ENCODE assay signal across 13 cellular contexts in genomic region chr6:56475736-56476457, GRCh38.
DNase-seq lines count a peak whose midpoint lies in the region; ATAC-seq and TF ChIP-seq lines count a peak whose summit lies in the region.
"Had no signal": no experiment of that assay in that cellular context is flagged by ENCODE, and none has a peak within 500 bp of the region (broad histone marks: within the 10 kb centered on the region; RNA-seq: fewer than 3 reads in every experiment).

No MANE protein-coding gene starts in this region.

- 26 to 39% methylated on average over 4 of the region's 4 CpGs for WGBS in transverse colon (ENCODE audit: low coverage in 1 of 2), 2 donors

- no peak for TF ChIP-seq CTCF in transverse colon (IDR thresholded peaks at IDR 0.05)

- TF ChIP-seq POLR2A in transverse colon (IDR thresholded peaks at IDR 0.05) = no peak

- no peak for TF ChIP-seq EP300 in transverse colon (IDR thresholded peaks at IDR 0.05; ENCODE audit: low read depth)

- peaks cover 0 to 61% (median 25%) of the 10 kb centered on the region in 4 donors for H3K36me3 ChIP-seq in transverse colon

- in situ Hi-C loops in transverse colon (cut with MboI; ENCODE audit: low pct_ligation_motif_present in 1 of 4, low pct_unique_long_range_greater_than_20kb in 1 of 4, low sequenced_read_pairs in 3 of 4) = no loop called here

- no peak for ATAC-seq in HG02884 (IDR thresholded peaks at IDR 0.05; ENCODE audit: unreplicated experiment)
- ATAC-seq in HG03139 (IDR thresholded peaks at IDR 0.05; ENCODE audit: unreplicated experiment) = no peak
- no peak for ATAC-seq in HG03280 (IDR thresholded peaks at IDR 0.05; ENCODE audit: unreplicated experiment)

- DNase-seq in M059J (ENCODE audit: low read depth) (peak; percentile 49), astrocyte of the hippocampus (ENCODE audit: low read depth, low spot score) (peak; percentile 71), kidney glomerular epithelial cell (lab: John Stamatoyannopoulos, UW) (peak; percentile 62), transverse colon (peak; percentile 10)
- DNase-seq: amniotic stem cell; DMS 273 treated with DMSO at 0.1 percent for 48 hours; esophagus squamous epithelium; mammary epithelial cell; NCI-H524 treated with DMSO at 0.1 percent for 48 hours; stimulated activated CD8-positive, alpha-beta memory T cell treated with anti-CD3 and anti-CD28 coated beads, Interleukin-4, amount 100 ng/mL, for 48 hours had no signal

- H3K27me3 ChIP-seq in transverse colon = no peaks in the 10 kb centered on the region
- H3K27me3 ChIP-seq: esophagus squamous epithelium had no signal

- intact Hi-C loops in transverse colon (cut with DNase I; ENCODE audit: low total_unique reads) = no loop called here

- H3K4me3 ChIP-seq in transverse colon = no peak overlapping the region
- H3K4me3 ChIP-seq: esophagus squamous epithelium had no signal

- H3K27ac ChIP-seq in transverse colon = no peak overlapping the region
- H3K27ac ChIP-seq: esophagus squamous epithelium had no signal

- peaks cover 0 to 9% (median 0%) of the 10 kb centered on the region in 4 donors for H3K4me1 ChIP-seq in transverse colon

- H3K9me3 ChIP-seq in transverse colon = no peaks in the 10 kb centered on the region

Comparison
In these comparisons a context has a peak if more than half of its experiments do, and no peak if none do; other contexts are left out.
1. DNase-seq: peak in every context shown above with its lines; median percentile 71 in astrocyte of the hippocampus; 62 in kidney glomerular epithelial cell; 49 in M059J; 10 in transverse colon.